Comparison of ENCODE assay signal across 1 cellular context in the genomic region with DNA sequence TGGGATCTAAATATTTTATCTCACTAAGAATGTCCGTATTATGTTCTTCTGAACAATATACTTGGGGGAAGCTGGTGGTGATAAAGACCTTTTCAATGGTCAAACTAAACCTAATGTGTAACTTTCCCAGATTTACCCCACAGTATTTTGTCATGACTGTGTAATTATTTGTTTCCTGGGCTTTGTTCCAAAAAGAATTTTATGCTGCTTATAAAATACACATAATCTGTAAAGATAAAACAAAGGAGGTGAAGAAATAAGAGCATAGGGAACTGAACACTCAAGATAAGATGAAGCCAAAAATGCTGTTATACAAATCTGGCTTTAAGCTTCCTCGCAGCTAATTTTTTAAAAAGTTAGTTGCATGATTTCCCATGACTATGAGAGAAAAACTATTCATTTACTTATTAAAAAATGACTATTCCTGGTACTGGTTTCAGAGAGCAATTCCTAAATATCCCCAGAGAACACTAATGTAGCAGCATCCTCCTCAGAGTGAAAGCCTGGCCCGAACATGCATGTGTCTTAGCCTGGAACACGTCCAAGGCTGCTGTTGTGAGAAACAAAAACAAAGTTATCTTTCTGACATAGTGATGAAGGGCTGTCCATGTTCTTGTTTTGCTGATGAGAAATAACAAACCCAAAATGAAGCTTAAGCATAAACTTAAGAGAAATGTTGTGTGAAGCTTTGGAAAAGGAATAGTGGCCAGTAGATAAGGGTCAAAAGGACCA.
TF ChIP-seq lines count a peak whose summit lies in the region.

No MANE protein-coding gene starts in this region.

TF ChIP-seq in IMR-90, 13 proteins besides CTCF, POLR2A, EP300 and RAD21:
- peak; percentile 20; the same call in 1 of the 2 replicates for TF ChIP-seq CEBPB (IDR thresholded peaks at IDR 0.05; ENCODE audit: low read depth, low read length)
- TF ChIP-seq CHD1 (IDR thresholded peaks at IDR 0.05; ENCODE audit: low read depth, low read length), result no peak
